Comparison of ENCODE assay signal across 2 cellular contexts in genomic region chr9:35756275-35756742, GRCh38.
TF ChIP-seq lines count a peak whose summit lies in the region.

No MANE protein-coding gene starts in this region.

TF ChIP-seq in GM12878, 131 proteins besides CTCF, POLR2A, EP300 and RAD21:
- TF ChIP-seq, protein P1, sequence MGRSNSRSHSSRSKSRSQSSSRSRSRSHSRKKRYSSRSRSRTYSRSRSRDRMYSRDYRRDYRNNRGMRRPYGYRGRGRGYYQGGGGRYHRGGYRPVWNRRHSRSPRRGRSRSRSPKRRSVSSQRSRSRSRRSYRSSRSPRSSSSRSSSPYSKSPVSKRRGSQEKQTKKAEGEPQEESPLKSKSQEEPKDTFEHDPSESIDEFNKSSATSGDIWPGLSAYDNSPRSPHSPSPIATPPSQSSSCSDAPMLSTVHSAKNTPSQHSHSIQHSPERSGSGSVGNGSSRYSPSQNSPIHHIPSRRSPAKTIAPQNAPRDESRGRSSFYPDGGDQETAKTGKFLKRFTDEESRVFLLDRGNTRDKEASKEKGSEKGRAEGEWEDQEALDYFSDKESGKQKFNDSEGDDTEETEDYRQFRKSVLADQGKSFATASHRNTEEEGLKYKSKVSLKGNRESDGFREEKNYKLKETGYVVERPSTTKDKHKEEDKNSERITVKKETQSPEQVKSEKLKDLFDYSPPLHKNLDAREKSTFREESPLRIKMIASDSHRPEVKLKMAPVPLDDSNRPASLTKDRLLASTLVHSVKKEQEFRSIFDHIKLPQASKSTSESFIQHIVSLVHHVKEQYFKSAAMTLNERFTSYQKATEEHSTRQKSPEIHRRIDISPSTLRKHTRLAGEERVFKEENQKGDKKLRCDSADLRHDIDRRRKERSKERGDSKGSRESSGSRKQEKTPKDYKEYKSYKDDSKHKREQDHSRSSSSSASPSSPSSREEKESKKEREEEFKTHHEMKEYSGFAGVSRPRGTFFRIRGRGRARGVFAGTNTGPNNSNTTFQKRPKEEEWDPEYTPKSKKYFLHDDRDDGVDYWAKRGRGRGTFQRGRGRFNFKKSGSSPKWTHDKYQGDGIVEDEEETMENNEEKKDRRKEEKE (IDR thresholded peaks at IDR 0.05): no peak
- TF ChIP-seq SMAD1 (IDR thresholded peaks at IDR 0.05; ENCODE audit: low read depth, partially characterized antibody) (no peak), YY1 (IDR thresholded peaks at IDR 0.05; ENCODE audit: low read depth, low read length) (0 out of 2 replicates have a peak, but pooled peaks have one; percentile 21), CBX5 (IDR thresholded peaks at IDR 0.05; ENCODE audit: low read depth) (no peak), STAT3 (IDR thresholded peaks at IDR 0.05; ENCODE audit: low read depth, low read length) (no peak), ASH2L (IDR thresholded peaks at IDR 0.05; ENCODE audit: borderline replicate concordance, low read depth) (peak; percentile 12; the same call in 1 of the 2 replicates)

TF ChIP-seq in HEK293T, 16 proteins besides CTCF, POLR2A, EP300 and RAD21:
- TF ChIP-seq NFRKB (IDR thresholded peaks at IDR 0.05): no peak
- no peak for TF ChIP-seq ZNF384 (IDR thresholded peaks at IDR 0.05)
- no peak for TF ChIP-seq ARNT (IDR thresholded peaks at IDR 0.05)
- TF ChIP-seq HDGF (IDR thresholded peaks at IDR 0.05; ENCODE audit: borderline replicate concordance): no peak
- TF ChIP-seq BHLHE40 (IDR thresholded peaks at IDR 0.05; ENCODE audit: borderline replicate concordance): no peak
- no peak for TF ChIP-seq ELF4 (IDR thresholded peaks at IDR 0.05)
- TF ChIP-seq FOXM1 (IDR thresholded peaks at IDR 0.05; ENCODE audit: borderline replicate concordance): no peak
- no peak for TF ChIP-seq L3MBTL2 (conservative IDR thresholded peaks at IDR 0.05)
- TF ChIP-seq TARDBP (IDR thresholded peaks at IDR 0.05): no peak
TF ChIP-seq in HEK293T: peak in this region for 0.
